ENCODE assay signal across 30 cellular contexts in the genomic region with DNA sequence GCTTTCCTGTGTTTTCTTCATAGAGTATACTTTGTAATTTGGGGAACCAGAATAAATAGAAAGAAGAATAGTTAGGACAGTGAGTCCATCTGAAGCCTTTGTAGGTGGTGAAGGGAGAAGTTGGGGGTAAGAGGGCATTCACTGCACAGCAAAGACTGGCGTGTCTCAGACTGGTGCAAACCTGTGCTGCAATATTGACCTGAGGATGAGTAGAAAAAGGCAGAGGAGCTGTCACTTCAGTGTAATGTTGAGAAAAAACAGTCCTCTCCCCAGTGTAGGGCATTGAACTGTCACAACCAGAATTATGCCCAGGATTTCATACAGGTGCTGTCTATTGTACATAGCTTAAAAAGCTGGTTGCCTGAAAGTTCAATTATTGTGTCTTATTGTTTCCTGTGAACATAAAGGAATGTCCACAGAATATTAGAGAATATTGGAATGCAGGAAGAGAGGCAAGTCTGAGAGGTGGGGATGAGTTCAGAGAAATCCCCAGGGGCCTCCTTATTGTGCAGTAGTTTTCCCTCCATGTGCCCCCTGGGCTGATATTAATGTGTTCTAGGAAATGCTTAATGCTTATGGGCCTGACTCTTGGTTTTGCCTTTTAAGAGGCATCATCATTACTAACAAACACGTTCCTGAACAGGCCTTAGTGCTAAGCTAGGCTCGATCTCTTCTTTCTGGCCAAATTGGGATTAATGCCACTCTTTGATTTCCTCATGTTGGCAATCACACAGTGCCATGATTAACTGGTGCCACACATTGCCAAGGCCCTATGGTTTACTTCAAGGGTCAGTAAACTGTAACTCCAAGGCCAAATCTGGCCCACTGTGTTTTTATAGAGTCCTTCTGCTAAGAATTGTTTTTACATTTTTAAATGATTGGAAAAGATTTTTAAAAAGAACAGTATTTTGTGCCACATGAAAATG. TPM values are rescaled to one million over a fixed set of nuclear protein-coding genes. Genes with fewer than 3 reads are reported as not detected.
A peak's percentile ranks its signal among the peaks of the same experiment; 100 is the strongest.
DNase-seq lines count a peak whose midpoint lies in the region; ATAC-seq, FAIRE-seq and TF ChIP-seq lines count a peak whose summit lies in the region.
"Had no signal": no experiment of that assay in that cellular context is flagged by ENCODE, and none has a peak within 500 bp of the region (broad histone marks: within the 10 kb centered on the region; RNA-seq: fewer than 3 reads in every experiment).

No MANE protein-coding gene starts in this region.

- H3K79me2 ChIP-seq in endothelial cell of umbilical vein (ENCODE audit: control insufficient read depth, insufficient read depth, low read length) (peaks cover 8% of the 10 kb centered on the region), neural progenitor cell (ENCODE audit: low read depth) (peaks cover 50% of the 10 kb centered on the region)

- H3K27ac ChIP-seq in HUES64 (ENCODE audit: low read depth, low read length) (peak overlapping the region; percentile 31; the same call in 1 of the 2 replicates), endothelial cell of umbilical vein (ENCODE audit: insufficient read depth, low read depth, low read length) (no peak overlapping the region), neural progenitor cell (no peak overlapping the region), body of pancreas (no peak overlapping the region), upper lobe of right lung (no peak overlapping the region)
- H3K27ac ChIP-seq: lower lobe of right lung, SJCRH30, thoracic aorta had no signal

- no peaks in the 10 kb centered on the region for H3K27me3 ChIP-seq in HUES64 (ENCODE audit: insufficient read depth, low read length)
- H3K27me3 ChIP-seq in endothelial cell of umbilical vein (ENCODE audit: control insufficient read depth in 2 of 2, insufficient read depth in 2 of 2, low read length in 2 of 2) = no peaks in the 10 kb centered on the region
- H3K27me3 ChIP-seq in neural progenitor cell = no peaks in the 10 kb centered on the region
- H3K27me3 ChIP-seq in body of pancreas = no peaks in the 10 kb centered on the region
- H3K27me3 ChIP-seq in upper lobe of right lung = no peaks in the 10 kb centered on the region
- H3K27me3 ChIP-seq: SJCRH30 had no signal

- H3K4me2 ChIP-seq in endothelial cell of umbilical vein (ENCODE audit: insufficient read depth, low read length) (no peak overlapping the region), neural progenitor cell (no peak overlapping the region)
- H3K4me2 ChIP-seq: smooth muscle cell had no signal

- peaks cover 12% of the 10 kb centered on the region for H3K36me3 Mint-ChIP-seq in neural progenitor cell
- H3K36me3 Mint-ChIP-seq in immature natural killer cell = no peaks in the 10 kb centered on the region
- H3K36me3 Mint-ChIP-seq: activated naive CD4-positive, alpha-beta T cell treated with anti-CD3 and anti-CD28 coated beads, Interleukin-2, amount 50 U/mL, for 72 hours; natural killer cell had no signal

- peak; percentile 60 for FAIRE-seq in endothelial cell of umbilical vein (lab: Jason Lieb, UNC)
- FAIRE-seq: colon, G401.6, kidney had no signal

- H3K4me1 Mint-ChIP-seq in neural progenitor cell (peaks cover 38% of the 10 kb centered on the region), immature natural killer cell (peaks cover 0 to 6% of the 10 kb centered on the region in 2 donors)

- H4K20me1 ChIP-seq in endothelial cell of umbilical vein (replicated peaks; ENCODE audit: control insufficient read depth, extremely low read depth, insufficient read depth, low read length) = peaks cover 6% of the 10 kb centered on the region
- peaks cover 42% of the 10 kb centered on the region for H4K20me1 ChIP-seq in neural progenitor cell (ENCODE audit: low read depth)

- peak overlapping the region; percentile 80 for H3K27ac Mint-ChIP-seq in neural progenitor cell
- no peak overlapping the region for H3K27ac Mint-ChIP-seq in immature natural killer cell
- H3K27ac Mint-ChIP-seq: activated CD4-positive, alpha-beta T cell treated with anti-CD3 and anti-CD28 coated beads, Interleukin-2, amount 10 ng/mL, durations not matched to agents 24 days and 14 days; natural killer cell; stimulated activated naive CD8-positive, alpha-beta T cell treated with anti-CD3 and anti-CD28 coated beads, Interleukin-15, Interleukin-2, amounts not matched to agents 100 ng/mL and 50 ng/mL, for 24 hours had no signal

- dilution Hi-C loops in endothelial cell of umbilical vein (cut with MboI; ENCODE audit: extremely low pct_ligation_motif_present, low sequenced_read_pairs) = no loop called here

- no peaks in the 10 kb centered on the region for H3K9me1 ChIP-seq in endothelial cell of umbilical vein (replicated peaks; ENCODE audit: control insufficient read depth, extremely low read depth, insufficient read depth, low read length)

- WGBS in HUES64 = 87% methylated on average over 3 of the region's 3 CpGs
- 73 to 78% methylated on average over 3 of the region's 3 CpGs for WGBS in body of pancreas, 2 donors

- CTCF ChIA-PET in endothelial cell of umbilical vein (lab: Charles Lee) = interaction anchor here (1.2 kb wide), 1 partner anchor 12 kb away, joined by 3 read pairs; no protein-coding TSS in a partner anchor

- DNase-seq in endothelial cell of umbilical vein (ENCODE audit: low read depth, low spot score) = no peak
- no peak for DNase-seq in neural progenitor cell (ENCODE audit: low spot score)
- DNase-seq in activated CD8-positive, alpha-beta memory T cell treated with anti-CD3 and anti-CD28 coated beads, Interleukin-2, amount 50 U/mL, for 48 hours = no peak
- no peak for DNase-seq in body of pancreas
- DNase-seq in immature natural killer cell = no peak
- no peak for DNase-seq in upper lobe of right lung
- DNase-seq: activated CD4-positive, alpha-beta T cell treated with anti-CD3 and anti-CD28 coated beads, Interleukin-2, amount 10 ng/mL, durations not matched to agents 24 days and 14 days; activated CD8-positive, alpha-beta memory T cell treated with anti-CD3 and anti-CD28 coated beads for 24 hours; anterior cingulate cortex; C1 segment of cervical spinal cord; Calu3; DMS79; effector CD4-positive, alpha-beta T cell; erythroblast; KG1; kidney; lower lobe of right lung; natural killer cell; NCI-H1105; NCI-H187; NCI-H2171; SJCRH30; T-helper 9 cell had no signal

- H3K4me3 ChIP-seq in HUES64 (ENCODE audit: low read length) = no peak overlapping the region
- H3K4me3 ChIP-seq in endothelial cell of umbilical vein (replicated peaks in 1 of 3; ENCODE audit: insufficient read depth in 1 of 3, low read depth in 1 of 3, low read length in 3 of 3) = no peak overlapping the region
- H3K4me3 ChIP-seq in neural progenitor cell = no peak overlapping the region
- H3K4me3 ChIP-seq in body of pancreas = no peak overlapping the region
- no peak overlapping the region for H3K4me3 ChIP-seq in upper lobe of right lung
- H3K4me3 ChIP-seq: lower lobe of right lung, SJCRH30, smooth muscle cell, thoracic aorta had no signal

- no peak for TF ChIP-seq POLR2A in endothelial cell of umbilical vein (IDR thresholded peaks at IDR 0.05; ENCODE audit: low read depth, low read length)
- TF ChIP-seq POLR2A in body of pancreas (IDR thresholded peaks at IDR 0.05) = no peak

- no peaks in the 10 kb centered on the region for H3F3A ChIP-seq in neural progenitor cell (ENCODE audit: low read depth)

- H2AFZ ChIP-seq in endothelial cell of umbilical vein (ENCODE audit: low read depth, low read length) = no peak overlapping the region
- no peak overlapping the region for H2AFZ ChIP-seq in neural progenitor cell (replicated peaks)

- H3K9me3 ChIP-seq in HUES64 (ENCODE audit: insufficient read depth, low read depth, low read length) (no peaks in the 10 kb centered on the region), endothelial cell of umbilical vein (replicated peaks; ENCODE audit: control insufficient read depth, insufficient read depth, low read length) (no peaks in the 10 kb centered on the region), neural progenitor cell (ENCODE audit: low read depth) (no peaks in the 10 kb centered on the region), body of pancreas (no peaks in the 10 kb centered on the region), upper lobe of right lung (no peaks in the 10 kb centered on the region)
- H3K9me3 ChIP-seq: lower lobe of right lung, SJCRH30, thoracic aorta had no signal

- intact Hi-C loops in endothelial cell of umbilical vein (cut with micrococcal nuclease) = no loop called here
- intact Hi-C loops in body of pancreas (cut with DNase I) = no loop called here
- intact Hi-C loops in upper lobe of right lung (cut with DNase I) = no loop called here

- H3K9ac ChIP-seq in HUES64 (ENCODE audit: low read depth, low read length) (no peak overlapping the region), endothelial cell of umbilical vein (replicated peaks; ENCODE audit: extremely low read depth, insufficient read depth, low read length) (no peak overlapping the region), neural progenitor cell (no peak overlapping the region)

- POLR2A ChIA-PET in endothelial cell of umbilical vein (lab: Charles Lee) = no interaction called here

- H3K36me3 ChIP-seq in HUES64 (ENCODE audit: insufficient read depth, low read length) (0 out of 2 replicates have a peak, but pooled peaks cover 3% of the 10 kb centered on the region), endothelial cell of umbilical vein (ENCODE audit: control insufficient read depth in 2 of 2, extremely low read depth in 1 of 2, insufficient read depth in 2 of 2, low read length in 2 of 2) (peaks cover 0 to 3% of the 10 kb centered on the region in 2 experiments), neural progenitor cell (no peaks in the 10 kb centered on the region), body of pancreas (replicated peaks in 1 of 2; ENCODE audit: insufficient read depth in 1 of 2, low read depth in 2 of 2) (no peaks in the 10 kb centered on the region), upper lobe of right lung (no peaks in the 10 kb centered on the region)
- H3K36me3 ChIP-seq: SJCRH30, thoracic aorta had no signal

- H3K4me3 Mint-ChIP-seq in neural progenitor cell (no peak overlapping the region), immature natural killer cell (no peak overlapping the region)
- H3K4me3 Mint-ChIP-seq: activated CD4-positive, alpha-beta T cell treated with anti-CD3 and anti-CD28 coated beads, Interleukin-2, amount 10 ng/mL, durations not matched to agents 24 days and 14 days; natural killer cell; stimulated activated naive CD8-positive, alpha-beta T cell treated with anti-CD3 and anti-CD28 coated beads, Interleukin-15, Interleukin-2, amounts not matched to agents 100 ng/mL and 50 ng/mL, for 24 hours had no signal

- no TSS peak for BruUV-seq in endothelial cell of umbilical vein (replicated peaks; lab: Mats Ljungman, UMichigan)

- H3K27me3 Mint-ChIP-seq in neural progenitor cell (ENCODE audit: insufficient read depth, low read depth) (no peaks in the 10 kb centered on the region), immature natural killer cell (ENCODE audit: low read depth in 3 of 3) (no peaks in the 10 kb centered on the region)
- H3K27me3 Mint-ChIP-seq: activated CD4-positive, alpha-beta T cell treated with anti-CD3 and anti-CD28 coated beads, Interleukin-2, amount 10 ng/mL, durations not matched to agents 24 days and 14 days; stimulated activated naive CD8-positive, alpha-beta T cell treated with anti-CD3 and anti-CD28 coated beads, Interleukin-15, Interleukin-2, amounts not matched to agents 100 ng/mL and 50 ng/mL, for 24 hours had no signal

- H3K4me1 ChIP-seq in HUES64 (ENCODE audit: insufficient read depth, low read length) (peaks cover 34% of the 10 kb centered on the region), endothelial cell of umbilical vein (ENCODE audit: control insufficient read depth, extremely low read depth, insufficient read depth, low read length) (peaks cover 3% of the 10 kb centered on the region), neural progenitor cell (peaks cover 22% of the 10 kb centered on the region), body of pancreas (peaks cover 26% of the 10 kb centered on the region), upper lobe of right lung (peaks cover 19% of the 10 kb centered on the region)
- H3K4me1 ChIP-seq: SJCRH30 had no signal

- TF ChIP-seq CTCF in endothelial cell of umbilical vein (IDR thresholded peaks at IDR 0.05; ENCODE audit: extremely low read depth in 1 of 2, insufficient read depth in 1 of 2, low read depth in 1 of 2, low read length in 2 of 2) = no peak
- TF ChIP-seq CTCF in neural progenitor cell (IDR thresholded peaks at IDR 0.05) = no peak
- no peak for TF ChIP-seq CTCF in body of pancreas (IDR thresholded peaks at IDR 0.05)
- TF ChIP-seq CTCF in upper lobe of right lung (IDR thresholded peaks at IDR 0.05) = no peak

- ATAC-seq in body of pancreas = no peak
- no peak for ATAC-seq in upper lobe of right lung
- ATAC-seq: activated naive CD4-positive, alpha-beta T cell treated with anti-CD3 and anti-CD28 coated beads, Interleukin-2, amount 50 U/mL, for 72 hours; lower lobe of right lung; natural killer cell had no signal

- H3K9me3 Mint-ChIP-seq in neural progenitor cell (no peaks in the 10 kb centered on the region), immature natural killer cell (no peaks in the 10 kb centered on the region)
- H3K9me3 Mint-ChIP-seq: activated CD4-positive, alpha-beta T cell treated with anti-CD3 and anti-CD28 coated beads, Interleukin-2, amount 10 ng/mL, durations not matched to agents 24 days and 14 days; activated naive CD4-positive, alpha-beta T cell treated with anti-CD3 and anti-CD28 coated beads, Interleukin-2, amount 50 U/mL, for 72 hours; natural killer cell; stimulated activated naive CD8-positive, alpha-beta T cell treated with anti-CD3 and anti-CD28 coated beads, Interleukin-15, Interleukin-2, amounts not matched to agents 100 ng/mL and 50 ng/mL, for 24 hours had no signal

RNA-seq across cellular contexts. Expression of gene DAPK1, which starts 34.0 kb away (rescaled TPM):
- 42.8 TPM for polyA plus RNA-seq in HUES64 (2013, experiment 1 of 2)
- polyA plus RNA-seq in HUES64 (2013, experiment 2 of 2) = 41.2 TPM
- total RNA-seq in endothelial cell of umbilical vein (93.4 and 119 TPM in 2 replicates), neural progenitor cell (ENCODE audit: low replicate concordance) (29.5 and 47.5 TPM in 2 replicates), body of pancreas (100 to 1,000 TPM in 1 of 2 donors, 10 to 100 TPM in 1; 79.6 to 152 TPM), upper lobe of right lung (168 TPM)
- polyA plus RNA-seq in endothelial cell of umbilical vein (56.7 and 58.9 TPM in 2 replicates), immature natural killer cell (1 to 10 TPM in 1 of 3 donors, under 1 TPM in 1, not detected in 1; 0.82 to 1.3 TPM)
- polyA plus RNA-seq in endothelial cell of umbilical vein (2011; cell fraction: cytosol; rRNA removed) = 49.4 and 50.2 TPM in 2 replicates
- 207 and 208 TPM in 2 replicates for polyA plus RNA-seq in endothelial cell of umbilical vein (2011; cell fraction: nucleus; rRNA removed)
- polyA plus RNA-seq in endothelial cell of umbilical vein (2012) = 43.2 and 48.0 TPM in 2 replicates
- 214 and 217 TPM in 2 replicates for polyA minus RNA-seq in endothelial cell of umbilical vein
- 3.2 TPM for polyA minus RNA-seq in endothelial cell of umbilical vein (2011; cell fraction: cytosol; rRNA and poly(A)+ RNA removed)
- polyA minus RNA-seq in endothelial cell of umbilical vein (2011; cell fraction: nucleus; rRNA and poly(A)+ RNA removed) = 218 and 257 TPM in 2 replicates
